Comparison of ENCODE assay signal across 15 cellular contexts in the genomic region with DNA sequence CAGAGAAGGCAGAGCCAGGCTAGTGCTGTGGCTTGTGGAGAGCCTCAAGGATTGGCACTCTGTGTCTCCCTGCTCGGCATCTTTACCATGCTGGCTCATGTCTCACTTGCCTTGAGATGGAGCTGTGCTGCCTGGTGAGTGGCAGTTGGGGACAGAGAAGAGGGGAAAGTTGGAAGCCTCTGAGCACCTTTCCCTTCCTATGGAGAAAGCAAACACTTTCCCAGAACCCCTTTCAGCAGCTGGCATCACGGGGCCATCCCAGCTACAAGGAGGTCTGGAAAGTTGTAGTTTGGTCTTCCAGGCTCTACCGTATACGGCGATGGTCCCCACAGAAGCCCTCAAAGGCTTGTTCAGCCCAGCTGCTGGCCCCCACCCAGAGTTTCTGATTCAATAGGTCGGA. TPM values are rescaled to one million over a fixed set of nuclear protein-coding genes. Genes with fewer than 3 reads are reported as not detected.
DNase-seq lines count a peak whose midpoint lies in the region; ATAC-seq and TF ChIP-seq lines count a peak whose summit lies in the region.
"Had no signal": no experiment of that assay in that cellular context is flagged by ENCODE, and none has a peak within 500 bp of the region (broad histone marks: within the 10 kb centered on the region; RNA-seq: fewer than 3 reads in every experiment).

No MANE protein-coding gene starts in this region.

- H3K4me2 ChIP-seq in GM23338, result no peak overlapping the region

- H3K27me3 Mint-ChIP-seq in GM23338 (ENCODE audit: insufficient read depth, low read depth, poor library complexity), result peaks cover 19% of the 10 kb centered on the region
- H3K27me3 Mint-ChIP-seq in nephron progenitor cell (ENCODE audit: low read depth, poor library complexity), result peaks cover 10% of the 10 kb centered on the region
- H3K27me3 Mint-ChIP-seq: CD4-positive, alpha-beta T cell had no signal

- TF ChIP-seq CTCF in GM23338 (conservative IDR thresholded peaks at IDR 0.05; ENCODE audit: low read depth in 2 of 2), result no peak
- TF ChIP-seq CTCF in nephron progenitor cell (IDR thresholded peaks at IDR 0.05), result no peak
- no peak for TF ChIP-seq CTCF in GM10266 (IDR thresholded peaks at IDR 0.05; ENCODE audit: control insufficient read depth, insufficient read depth, low read depth, missing control alignments)

- no peaks in the 10 kb centered on the region for H3K27me3 ChIP-seq in GM23338 (ENCODE audit: insufficient read depth)
- H3K27me3 ChIP-seq: BE2C had no signal

- ATAC-seq in GM23338 (no peak), GM21360 (IDR thresholded peaks at IDR 0.05; ENCODE audit: unreplicated experiment) (no peak)
- ATAC-seq: K562 had no signal

- H3K9me3 Mint-ChIP-seq in GM23338 (peaks cover 20% of the 10 kb centered on the region), nephron progenitor cell (peaks cover 27% of the 10 kb centered on the region)
- H3K9me3 Mint-ChIP-seq: CD4-positive, alpha-beta T cell had no signal

- DNase-seq in GM23338 (ENCODE audit: low spot score), result no peak
- DNase-seq in NCI-H69 (lab: John Stamatoyannopoulos, UW), result peak; percentile 21
- DNase-seq in nephron progenitor cell, result no peak
- DNase-seq in anterior cingulate cortex (lab: John Stamatoyannopoulos, UW), result no peak
- DNase-seq in GM10266 (ENCODE audit: extremely low spot score), result no peak
- DNase-seq: ACHN; BE2C; C1 segment of cervical spinal cord; Caco-2; CD4-positive, alpha-beta T cell; IMR-90 had no signal

- H3K27ac ChIP-seq in GM23338 (ENCODE audit: low read depth), result no peak overlapping the region; the same call in 1 of the 2 replicates
- H3K27ac ChIP-seq: HL-60 had no signal

- H3K36me3 Mint-ChIP-seq in GM23338 (ENCODE audit: low read depth) (peaks cover 47% of the 10 kb centered on the region), nephron progenitor cell (ENCODE audit: low read depth) (peaks cover 63% of the 10 kb centered on the region)

- H2AFZ ChIP-seq in GM23338, result no peak overlapping the region

- no peaks in the 10 kb centered on the region for H3F3A ChIP-seq in GM23338 (replicated peaks; ENCODE audit: low read depth)

- peaks cover 3% of the 10 kb centered on the region for H3K36me3 ChIP-seq in GM23338 (ENCODE audit: insufficient read depth)

- no peaks in the 10 kb centered on the region for H3K79me2 ChIP-seq in GM23338 (replicated peaks; ENCODE audit: insufficient read depth)

- H3K27ac Mint-ChIP-seq in GM23338 (peak overlapping the region; percentile 81; the same call in 1 of the 2 replicates), nephron progenitor cell (peak overlapping the region; percentile 66)
- H3K27ac Mint-ChIP-seq: CD4-positive, alpha-beta T cell had no signal

- H3K4me3 Mint-ChIP-seq in GM23338 (no peak overlapping the region), nephron progenitor cell (no peak overlapping the region)
- H3K4me3 Mint-ChIP-seq: CD4-positive, alpha-beta T cell had no signal

- no peak overlapping the region for H3K4me3 ChIP-seq in GM23338
- H3K4me3 ChIP-seq: HAP-1, K562 had no signal

- H4K20me1 ChIP-seq in GM23338 (replicated peaks; ENCODE audit: insufficient read depth), result no peaks in the 10 kb centered on the region; the same call in 1 of the 2 replicates

- H3K4me1 ChIP-seq in GM23338 (ENCODE audit: insufficient read depth), result peaks cover 17% of the 10 kb centered on the region
- H3K4me1 ChIP-seq: BE2C, Caco-2, HAP-1 had no signal

- H3K4me1 Mint-ChIP-seq in GM23338 (peaks cover 17% of the 10 kb centered on the region; the same call in 2 of the 3 replicates), nephron progenitor cell (peaks cover 29% of the 10 kb centered on the region)

- H3K9me2 ChIP-seq in GM23338 (ENCODE audit: insufficient read depth), result no peaks in the 10 kb centered on the region

TF ChIP-seq in GM23338, 12 proteins besides CTCF, POLR2A, EP300 and RAD21 (continues in another document):
- TF ChIP-seq ZNF114 (CRISPR knock-in tag; IDR thresholded peaks at IDR 0.05) (no peak), NANOG (IDR thresholded peaks at IDR 0.05; ENCODE audit: borderline replicate concordance) (no peak), POLR2AphosphoS5 (IDR thresholded peaks at IDR 0.05; ENCODE audit: low read depth) (no peak), EZH2 (IDR thresholded peaks at IDR 0.05; ENCODE audit: low read depth, unreplicated experiment) (no peak)
- TF ChIP-seq, protein P1, sequence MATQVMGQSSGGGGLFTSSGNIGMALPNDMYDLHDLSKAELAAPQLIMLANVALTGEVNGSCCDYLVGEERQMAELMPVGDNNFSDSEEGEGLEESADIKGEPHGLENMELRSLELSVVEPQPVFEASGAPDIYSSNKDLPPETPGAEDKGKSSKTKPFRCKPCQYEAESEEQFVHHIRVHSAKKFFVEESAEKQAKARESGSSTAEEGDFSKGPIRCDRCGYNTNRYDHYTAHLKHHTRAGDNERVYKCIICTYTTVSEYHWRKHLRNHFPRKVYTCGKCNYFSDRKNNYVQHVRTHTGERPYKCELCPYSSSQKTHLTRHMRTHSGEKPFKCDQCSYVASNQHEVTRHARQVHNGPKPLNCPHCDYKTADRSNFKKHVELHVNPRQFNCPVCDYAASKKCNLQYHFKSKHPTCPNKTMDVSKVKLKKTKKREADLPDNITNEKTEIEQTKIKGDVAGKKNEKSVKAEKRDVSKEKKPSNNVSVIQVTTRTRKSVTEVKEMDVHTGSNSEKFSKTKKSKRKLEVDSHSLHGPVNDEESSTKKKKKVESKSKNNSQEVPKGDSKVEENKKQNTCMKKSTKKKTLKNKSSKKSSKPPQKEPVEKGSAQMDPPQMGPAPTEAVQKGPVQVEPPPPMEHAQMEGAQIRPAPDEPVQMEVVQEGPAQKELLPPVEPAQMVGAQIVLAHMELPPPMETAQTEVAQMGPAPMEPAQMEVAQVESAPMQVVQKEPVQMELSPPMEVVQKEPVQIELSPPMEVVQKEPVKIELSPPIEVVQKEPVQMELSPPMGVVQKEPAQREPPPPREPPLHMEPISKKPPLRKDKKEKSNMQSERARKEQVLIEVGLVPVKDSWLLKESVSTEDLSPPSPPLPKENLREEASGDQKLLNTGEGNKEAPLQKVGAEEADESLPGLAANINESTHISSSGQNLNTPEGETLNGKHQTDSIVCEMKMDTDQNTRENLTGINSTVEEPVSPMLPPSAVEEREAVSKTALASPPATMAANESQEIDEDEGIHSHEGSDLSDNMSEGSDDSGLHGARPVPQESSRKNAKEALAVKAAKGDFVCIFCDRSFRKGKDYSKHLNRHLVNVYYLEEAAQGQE (IDR thresholded peaks at IDR 0.05; ENCODE audit: unreplicated experiment), result no peak
- TF ChIP-seq, protein P2, sequence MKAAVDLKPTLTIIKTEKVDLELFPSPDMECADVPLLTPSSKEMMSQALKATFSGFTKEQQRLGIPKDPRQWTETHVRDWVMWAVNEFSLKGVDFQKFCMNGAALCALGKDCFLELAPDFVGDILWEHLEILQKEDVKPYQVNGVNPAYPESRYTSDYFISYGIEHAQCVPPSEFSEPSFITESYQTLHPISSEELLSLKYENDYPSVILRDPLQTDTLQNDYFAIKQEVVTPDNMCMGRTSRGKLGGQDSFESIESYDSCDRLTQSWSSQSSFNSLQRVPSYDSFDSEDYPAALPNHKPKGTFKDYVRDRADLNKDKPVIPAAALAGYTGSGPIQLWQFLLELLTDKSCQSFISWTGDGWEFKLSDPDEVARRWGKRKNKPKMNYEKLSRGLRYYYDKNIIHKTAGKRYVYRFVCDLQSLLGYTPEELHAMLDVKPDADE (IDR thresholded peaks at IDR 0.05), result no peak

RNA-seq across cellular contexts. Expression of a gene that starts 58.7 kb away (rescaled TPM):
- total RNA-seq in GM23338 (2014; rRNA removed; shearing (Covaris generic)), result 8.3 and 11.7 TPM in 2 replicates
- polyA plus RNA-seq in GM23338 (2016; fragmentation: Nextera tagmentation; extraction: Ambion mirVana), result 7.9 and 8.3 TPM in 2 replicates
- total RNA-seq: CD4-positive, alpha-beta T cell had no signal
